ENCODE assay signal across 14 cellular contexts in genomic region chr3:190615607-190616006, GRCh38.
"Had no signal": no experiment of that assay in that cellular context is flagged by ENCODE, and none has a peak within 500 bp of the region (broad histone marks: within the 10 kb centered on the region; RNA-seq: fewer than 3 reads in every experiment).

No MANE protein-coding gene starts in this region.

- H3K4me3 ChIP-seq: adrenal gland, heart left ventricle, lower lobe of right lung, smooth muscle cell had no signal

- H3K9me3 Mint-ChIP-seq: activated T-cell treated with anti-CD3 and anti-CD28 coated beads, Interleukin-2, amount 50 U/mL, for 4 hours; central memory CD8-positive, alpha-beta T cell had no signal

- H3K36me3 ChIP-seq: adrenal gland, lower lobe of right lung had no signal

- FAIRE-seq: frontal cortex had no signal

- H3K27me3 Mint-ChIP-seq: activated CD4-positive, alpha-beta T cell treated with anti-CD3 and anti-CD28 coated beads, Interleukin-2, amount 10 ng/mL, durations not matched to agents 7 days and 5 days; central memory CD8-positive, alpha-beta T cell had no signal

- H3K4me3 Mint-ChIP-seq: activated CD4-positive, alpha-beta T cell treated with anti-CD3 and anti-CD28 coated beads, Interleukin-2, amount 10 ng/mL, durations not matched to agents 7 days and 5 days; activated T-cell treated with anti-CD3 and anti-CD28 coated beads, Interleukin-2, amount 50 U/mL, for 4 hours; central memory CD8-positive, alpha-beta T cell had no signal

- H3K27ac Mint-ChIP-seq: activated CD4-positive, alpha-beta T cell treated with anti-CD3 and anti-CD28 coated beads, Interleukin-2, amount 10 ng/mL, durations not matched to agents 7 days and 5 days had no signal

- ATAC-seq: activated T-cell treated with anti-CD3 and anti-CD28 coated beads, Interleukin-2, amount 50 U/mL, for 4 hours; heart left ventricle; right cardiac atrium had no signal

- H3K9me3 ChIP-seq: adrenal gland, heart left ventricle, lower lobe of right lung had no signal

- H3K27me3 ChIP-seq: adrenal gland, heart left ventricle had no signal

- H3K4me2 ChIP-seq: smooth muscle cell had no signal

- DNase-seq: activated CD4-positive, alpha-beta T cell treated with anti-CD3 and anti-CD28 coated beads, Interleukin-2, amount 10 ng/mL, durations not matched to agents 7 days and 5 days; activated naive CD4-positive, alpha-beta T cell treated with Interleukin-2 at 50 U/mL for 16 hours; activated T-cell treated with anti-CD3 and anti-CD28 coated beads, Interleukin-2, amount 50 U/mL, for 4 hours; cortex of kidney; effector memory CD4-positive, alpha-beta T cell; heart left ventricle; lower lobe of right lung; midbrain; right cardiac atrium; trophoblast cell had no signal

- H3K27ac ChIP-seq: adrenal gland, heart left ventricle, lower lobe of right lung had no signal
